In genomic region chr1:193406901-193407300, GRCh38 we compare ENCODE assay signal across 8 cellular contexts.
DNase-seq lines count a peak whose midpoint lies in the region; ATAC-seq, FAIRE-seq and TF ChIP-seq lines count a peak whose summit lies in the region.

No MANE protein-coding gene starts in this region.

- H3K36me3 ChIP-seq in astrocyte (ENCODE audit: insufficient read depth, low read length) (no peaks in the 10 kb centered on the region), thyroid gland (no peaks in the 10 kb centered on the region)

- intact Hi-C loops in thyroid gland (cut with DNase I), result no loop called here

- no peak overlapping the region for H3K9ac ChIP-seq in astrocyte (ENCODE audit: low read length)

- FAIRE-seq in A204.1 (lab: Jason Lieb, UNC) (peak; percentile 72), astrocyte (lab: Jason Lieb, UNC) (peak; percentile 97)

- no peaks in the 10 kb centered on the region for H3K27me3 Mint-ChIP-seq in astrocyte (ENCODE audit: low read depth, unreplicated experiment)

- H3K27ac Mint-ChIP-seq in astrocyte (ENCODE audit: unreplicated experiment), result no peak overlapping the region

- H3K4me3 Mint-ChIP-seq in astrocyte (ENCODE audit: unreplicated experiment), result no peak overlapping the region

- ATAC-seq in HG02759 (IDR thresholded peaks at IDR 0.05; ENCODE audit: unreplicated experiment) (peak; percentile 74), HG03097 (IDR thresholded peaks at IDR 0.05; ENCODE audit: low FRiP score, unreplicated experiment) (no peak)

- H3K4me1 ChIP-seq in astrocyte (ENCODE audit: insufficient read depth, low read length), result no peaks in the 10 kb centered on the region
- H3K4me1 ChIP-seq in thyroid gland, result peaks cover 0 to 3% of the 10 kb centered on the region in 2 donors

- H3K36me3 Mint-ChIP-seq in astrocyte (ENCODE audit: low read depth, unreplicated experiment), result no peaks in the 10 kb centered on the region

- no peaks in the 10 kb centered on the region for H4K20me1 ChIP-seq in astrocyte (ENCODE audit: insufficient read depth, low read length)

- no peak overlapping the region for H3K27ac ChIP-seq in astrocyte (ENCODE audit: low read depth, low read length)
- peak overlapping the region in 1 of 3 donors; percentile 24 for H3K27ac ChIP-seq in thyroid gland

- no peak for TF ChIP-seq POLR2A in thyroid gland (IDR thresholded peaks at IDR 0.05)

- TF ChIP-seq CTCF in GM10266 (IDR thresholded peaks at IDR 0.05; ENCODE audit: control insufficient read depth, insufficient read depth, low read depth, missing control alignments), result peak; percentile 71
- TF ChIP-seq CTCF in astrocyte (IDR thresholded peaks at IDR 0.05; ENCODE audit: insufficient read depth, low read depth, low read length), result peak; percentile 78
- TF ChIP-seq CTCF in thyroid gland (IDR thresholded peaks at IDR 0.05), result peak; percentile 22 to 83 (median 66)

- no peak overlapping the region for H3K4me3 ChIP-seq in astrocyte (ENCODE audit: insufficient read depth, low read depth, low read length)
- H3K4me3 ChIP-seq in thyroid gland (replicated peaks in 1 of 3), result no peak overlapping the region

- H3K9me3 Mint-ChIP-seq in astrocyte (ENCODE audit: unreplicated experiment), result no peaks in the 10 kb centered on the region

- H3K27me3 ChIP-seq in astrocyte (ENCODE audit: insufficient read depth, low read length), result no peaks in the 10 kb centered on the region
- H3K27me3 ChIP-seq in thyroid gland, result no peaks in the 10 kb centered on the region

- peak; percentile 23 for DNase-seq in GM10266 (ENCODE audit: extremely low spot score)
- peak; percentile 19 for DNase-seq in NCI-H2171 (lab: John Stamatoyannopoulos, UW)
- DNase-seq in astrocyte (ENCODE audit: low read depth), result peak; percentile 69
- DNase-seq in iris pigment epithelial cell (ENCODE audit: low read depth), result peak; percentile 85
- peak; percentile 6 to 17 for DNase-seq in thyroid gland

- WGBS in thyroid gland, 2 donors, result 2 to 3% methylated on average over 4 of the region's 4 CpGs

- no peaks in the 10 kb centered on the region for H3K9me3 ChIP-seq in astrocyte (ENCODE audit: insufficient read depth, low read depth, low read length)
- no peaks in the 10 kb centered on the region for H3K9me3 ChIP-seq in thyroid gland

- H3K4me1 Mint-ChIP-seq in astrocyte (ENCODE audit: low read depth, unreplicated experiment), result peaks cover 17% of the 10 kb centered on the region

- H3K4me2 ChIP-seq in astrocyte (ENCODE audit: low read length), result no peak overlapping the region

- H3K79me2 ChIP-seq in astrocyte (ENCODE audit: insufficient read depth, low read length), result no peaks in the 10 kb centered on the region

- H2AFZ ChIP-seq in astrocyte (ENCODE audit: low read depth, low read length), result no peak overlapping the region

Comparison
In these comparisons a context has a peak if more than half of its experiments do, and no peak if none do; other contexts are left out.
1. DNase-seq: peak in every context shown above with its lines; median percentile 85 in iris pigment epithelial cell; 69 in astrocyte; 23 in GM10266; 19 in NCI-H2171; 12 in thyroid gland.